In the genomic region with DNA sequence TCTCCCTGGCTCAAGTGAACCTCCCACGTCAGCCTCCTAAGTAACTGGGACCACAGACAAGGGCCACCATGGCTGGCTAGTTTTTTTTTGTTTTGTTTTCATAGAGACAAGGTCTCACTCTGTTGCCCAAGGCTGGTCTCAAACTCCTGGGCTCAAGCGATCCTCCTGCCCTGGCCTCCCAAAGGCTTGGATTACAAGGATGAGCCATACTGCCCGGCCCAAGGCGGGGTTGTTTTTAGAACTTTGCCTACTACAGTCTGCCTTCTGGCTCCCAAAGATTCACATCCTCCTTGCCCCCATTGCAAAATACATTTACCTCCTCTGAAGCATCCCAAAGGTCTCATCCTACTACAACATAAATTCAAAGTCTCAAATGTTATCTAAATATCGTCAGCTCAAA, we compare ENCODE assay signal across 25 cellular contexts. TPM values are rescaled to one million over a fixed set of nuclear protein-coding genes. Genes with fewer than 3 reads are reported as not detected.
"Had no signal": no experiment of that assay in that cellular context is flagged by ENCODE, and none has a peak within 500 bp of the region (broad histone marks: within the 10 kb centered on the region; RNA-seq: fewer than 3 reads in every experiment).

No MANE protein-coding gene starts in this region.

- H3K4me1 Mint-ChIP-seq: naive thymus-derived CD4-positive, alpha-beta T cell; nephron; neural progenitor cell; stimulated activated naive B cell treated with anti-CD40 and anti-IgM and Interleukin-4, amounts not matched to agents 10 μg/mL and 1 μg/mL and 100 μg/mL, for 72 hours had no signal

- H3K27me3 Mint-ChIP-seq: stimulated activated naive CD8-positive, alpha-beta T cell treated with anti-CD3 and anti-CD28 coated beads, Interleukin-15, Interleukin-2, amounts not matched to agents 100 ng/mL and 50 ng/mL, for 24 hours had no signal

- H3K9me3 Mint-ChIP-seq: effector memory CD8-positive, alpha-beta T cell; neural progenitor cell; stimulated activated naive B cell treated with anti-CD40 and anti-IgM and Interleukin-4, amounts not matched to agents 10 μg/mL and 1 μg/mL and 100 μg/mL, for 72 hours; stimulated activated naive CD8-positive, alpha-beta T cell treated with anti-CD3 and anti-CD28 coated beads, Interleukin-15, Interleukin-2, amounts not matched to agents 100 ng/mL and 50 ng/mL, for 24 hours had no signal

- H3K36me3 Mint-ChIP-seq: naive thymus-derived CD4-positive, alpha-beta T cell; neural progenitor cell had no signal

- H3K4me1 ChIP-seq: colonic mucosa, gastrocnemius medialis, heart left ventricle, neural progenitor cell, parathyroid adenoma, prostate gland, spleen, suprapubic skin, transverse colon, vagina had no signal

- H3K27me3 ChIP-seq: colonic mucosa, gastrocnemius medialis, heart left ventricle, neural progenitor cell, spleen, suprapubic skin, transverse colon, vagina had no signal

- H3K4me3 ChIP-seq: colonic mucosa, gastrocnemius medialis, heart left ventricle, neural progenitor cell, prostate gland, skin epidermis, spleen, suprapubic skin, transverse colon, vagina had no signal

- H3K27ac ChIP-seq: colonic mucosa, gastrocnemius medialis, heart left ventricle, neural progenitor cell, parathyroid adenoma, prostate gland, skin epidermis, spleen, suprapubic skin, transverse colon, vagina had no signal

- H3K79me2 ChIP-seq: parathyroid adenoma had no signal

- H3K4me3 Mint-ChIP-seq: effector memory CD8-positive, alpha-beta T cell; naive thymus-derived CD4-positive, alpha-beta T cell; nephron; neural progenitor cell; stimulated activated naive B cell treated with anti-CD40 and anti-IgM and Interleukin-4, amounts not matched to agents 10 μg/mL and 1 μg/mL and 100 μg/mL, for 72 hours; stimulated activated naive CD8-positive, alpha-beta T cell treated with anti-CD3 and anti-CD28 coated beads, Interleukin-15, Interleukin-2, amounts not matched to agents 100 ng/mL and 50 ng/mL, for 24 hours had no signal

- H3K36me3 ChIP-seq: colonic mucosa, gastrocnemius medialis, heart left ventricle, neural progenitor cell, prostate gland, spleen, suprapubic skin, transverse colon, vagina had no signal

- H3K27ac Mint-ChIP-seq: effector memory CD8-positive, alpha-beta T cell; naive thymus-derived CD4-positive, alpha-beta T cell; nephron; neural progenitor cell; stimulated activated naive B cell treated with anti-CD40 and anti-IgM and Interleukin-4, amounts not matched to agents 10 μg/mL and 1 μg/mL and 100 μg/mL, for 72 hours; stimulated activated naive CD8-positive, alpha-beta T cell treated with anti-CD3 and anti-CD28 coated beads, Interleukin-15, Interleukin-2, amounts not matched to agents 100 ng/mL and 50 ng/mL, for 24 hours had no signal

- H3K9me3 ChIP-seq: colonic mucosa, gastrocnemius medialis, prostate gland, suprapubic skin, transverse colon, vagina had no signal

- H3K4me2 ChIP-seq: neural progenitor cell had no signal

- H2AFZ ChIP-seq: neural progenitor cell, parathyroid adenoma had no signal

- DNase-seq: central memory CD4-positive, alpha-beta T cell; colonic mucosa; dermis blood vessel endothelial cell; effector memory CD8-positive, alpha-beta T cell; gastrocnemius medialis; heart left ventricle; hippocampal formation; mesenchymal stem cell; midbrain; naive thymus-derived CD4-positive, alpha-beta T cell; right cardiac atrium; spleen; stimulated activated CD4-positive, alpha-beta T cell treated with anti-CD3 and anti-CD28 coated beads, Interleukin-2, amount 100 ng/mL, for 48 hours; stimulated activated naive B cell treated with anti-CD40 and anti-IgM and Interleukin-4, amounts not matched to agents 10 μg/mL and 1 μg/mL and 100 μg/mL, for 72 hours; transverse colon had no signal

RNA-seq across cellular contexts. Expression of a gene that starts 49.5 kb away (rescaled TPM):
- total RNA-seq: colonic mucosa, dermis blood vessel endothelial cell, glomerular endothelial cell, lung microvascular endothelial cell, transverse colon, vagina had no signal
